17 cellular contexts compared by ENCODE assay signal in genomic region chr2:162233197-162233596, GRCh38. TPM values are rescaled to one million over a fixed set of nuclear protein-coding genes. Genes with fewer than 3 reads are reported as not detected.
DNase-seq lines count a peak whose midpoint lies in the region; TF ChIP-seq lines count a peak whose summit lies in the region.
"Had no signal": no experiment of that assay in that cellular context is flagged by ENCODE, and none has a peak within 500 bp of the region (broad histone marks: within the 10 kb centered on the region; RNA-seq: fewer than 3 reads in every experiment).

No MANE protein-coding gene starts in this region.

- TF ChIP-seq POLR2A in NB4 (IDR thresholded peaks at IDR 0.05; ENCODE audit: extremely low read depth, insufficient read length): no peak

- DNase-seq in GM04503 (ENCODE audit: low read depth) (peak; percentile 79), NB4 (ENCODE audit: low read depth) (peak; percentile 95), cardiac fibroblast (ENCODE audit: low read depth in 2 of 2) (peak; percentile 85 to 90), osteocyte (ENCODE audit: extremely low spot score, unreplicated experiment) (no peak), NCI-H2081 (lab: John Stamatoyannopoulos, UW) (no peak), GM10266 (ENCODE audit: extremely low spot score) (no peak), GM19238 (ENCODE audit: insufficient read length, low spot score) (no peak)
- DNase-seq: activated CD4-positive, alpha-beta T cell treated with anti-CD3 and anti-CD28 coated beads, Interleukin-2, amount 50 U/mL, for 4 hours; activated gamma-delta T cell; GOT3; NCI-H1417 treated with DMSO at 0.1 percent for 48 hours; small intestine had no signal

- H3K36me3 Mint-ChIP-seq in osteocyte (ENCODE audit: unreplicated experiment): peaks cover 17% of the 10 kb centered on the region
- H3K36me3 Mint-ChIP-seq: natural killer cell treated with Interleukin-12 subunit alpha and Interleukin-12 subunit beta and Interleukin-15 and Interleukin-18, amount 100 ng/mL, for 72 hours had no signal

- no peak overlapping the region for H3K4me3 Mint-ChIP-seq in osteocyte (ENCODE audit: unreplicated experiment)
- H3K4me3 Mint-ChIP-seq: natural killer cell treated with Interleukin-12 subunit alpha and Interleukin-12 subunit beta and Interleukin-15 and Interleukin-18, amount 100 ng/mL, for 72 hours had no signal

- peak overlapping the region; percentile 1 for H3K27ac Mint-ChIP-seq in osteocyte (ENCODE audit: unreplicated experiment)
- H3K27ac Mint-ChIP-seq: natural killer cell treated with Interleukin-12 subunit alpha and Interleukin-12 subunit beta and Interleukin-15 and Interleukin-18, amount 100 ng/mL, for 72 hours had no signal

- H3K9me3 Mint-ChIP-seq in osteocyte (ENCODE audit: unreplicated experiment): no peaks in the 10 kb centered on the region
- H3K9me3 Mint-ChIP-seq: natural killer cell treated with Interleukin-12 subunit alpha and Interleukin-12 subunit beta and Interleukin-15 and Interleukin-18, amount 100 ng/mL, for 72 hours had no signal

- no peaks in the 10 kb centered on the region for H3K27me3 Mint-ChIP-seq in osteocyte (ENCODE audit: unreplicated experiment)

- TF ChIP-seq CTCF in NB4 (IDR thresholded peaks at IDR 0.05; ENCODE audit: low read depth, low read length): no peak
- TF ChIP-seq CTCF in cardiac fibroblast (IDR thresholded peaks at IDR 0.05; ENCODE audit: low read depth, low read length): no peak
- TF ChIP-seq CTCF in osteocyte (IDR thresholded peaks at IDR 0.05): no peak
- no peak for TF ChIP-seq CTCF in GM10266 (IDR thresholded peaks at IDR 0.05; ENCODE audit: control insufficient read depth, insufficient read depth, low read depth, missing control alignments)

- H3K4me1 Mint-ChIP-seq in osteocyte (ENCODE audit: unreplicated experiment): peaks cover 9% of the 10 kb centered on the region

- H3K4me3 ChIP-seq in NB4 (ENCODE audit: low read depth, low read length): no peak overlapping the region
- H3K4me3 ChIP-seq in cardiac fibroblast (replicated peaks in 1 of 2; ENCODE audit: low read depth in 2 of 2, low read length in 2 of 2): no peak overlapping the region
- H3K4me3 ChIP-seq: coronary artery, gastroesophageal sphincter, GM12878, thoracic aorta had no signal

RNA-seq across cellular contexts. Expression of gene FAP, which starts 10.0 kb away (rescaled TPM):
- total RNA-seq in osteocyte: 36.4 and 38.1 TPM in 2 replicates
- total RNA-seq: GM12878; natural killer cell treated with Interleukin-12 subunit alpha and Interleukin-12 subunit beta and Interleukin-15 and Interleukin-18, amount 100 ng/mL, for 72 hours had no signal

Comparison
In these comparisons a context has a peak if more than half of its experiments do, and no peak if none do; other contexts are left out.
1. DNase-seq: peak in GM04503 (single experiment), NB4 (single experiment) and cardiac fibroblast (2 of 2); none in osteocyte (single experiment), NCI-H2081 (0 of 2), GM10266 (single experiment) and GM19238 (single experiment).